In genomic region chr13:18212873-18213272, GRCh38 we compare ENCODE assay signal across 8 cellular contexts.
DNase-seq lines count a peak whose midpoint lies in the region; ATAC-seq and TF ChIP-seq lines count a peak whose summit lies in the region.

No MANE protein-coding gene starts in this region.

- H3K4me1 Mint-ChIP-seq in stimulated activated naive CD8-positive, alpha-beta T cell treated with anti-CD3 and anti-CD28 coated beads, Interleukin-15, amount 100 ng/mL, for 72 hours, result no peaks in the 10 kb centered on the region
- no peaks in the 10 kb centered on the region for H3K4me1 Mint-ChIP-seq in nephron progenitor cell

- H2BK15ac ChIP-seq in IMR-90 (ENCODE audit: low read depth, low read length), result no peak overlapping the region

- H3K18ac ChIP-seq in IMR-90 (ENCODE audit: low read depth, low read length), result no peak overlapping the region

- dilution Hi-C loops in IMR-90 (cut with HindIII; ENCODE audit: low sequenced_read_pairs, unreplicated experiment), result no loop called here

- H2BK20ac ChIP-seq in IMR-90 (ENCODE audit: low read depth, low read length), result no peak overlapping the region

- TF ChIP-seq RAD21 in IMR-90 (IDR thresholded peaks at IDR 0.05; ENCODE audit: low read length), result no peak

- H3K27ac Mint-ChIP-seq in stimulated activated naive CD8-positive, alpha-beta T cell treated with anti-CD3 and anti-CD28 coated beads, Interleukin-15, amount 100 ng/mL, for 72 hours, result no peak overlapping the region
- no peak overlapping the region for H3K27ac Mint-ChIP-seq in nephron progenitor cell

- no peak overlapping the region for H2BK120ac ChIP-seq in IMR-90 (ENCODE audit: low read depth, low read length)

- POLR2A ChIA-PET in IMR-90 (lab: Charles Lee; ENCODE audit: unreplicated experiment), result no interaction called here

- H2AK9ac ChIP-seq in IMR-90 (replicated peaks; ENCODE audit: low read depth, low read length, poor library complexity), result no peak overlapping the region

- intact Hi-C loops in IMR-90 (cut with micrococcal nuclease), result no loop called here

- no peak overlapping the region for H3K4me3 ChIP-seq in IMR-90 (ENCODE audit: insufficient read depth, low read depth, low read length)
- H3K4me3 ChIP-seq in fibroblast of villous mesenchyme (ENCODE audit: low read depth, low read length), result no peak overlapping the region

- H3K56ac ChIP-seq in IMR-90 (ENCODE audit: extremely low read depth, insufficient read depth, low read length), result no peak overlapping the region

- peaks cover 10 to 17% of the 10 kb centered on the region in 2 donors for H3K9me3 Mint-ChIP-seq in stimulated activated naive CD8-positive, alpha-beta T cell treated with anti-CD3 and anti-CD28 coated beads, Interleukin-15, amount 100 ng/mL, for 72 hours
- peaks cover 70% of the 10 kb centered on the region for H3K9me3 Mint-ChIP-seq in nephron progenitor cell

- no peak overlapping the region for H4K8ac ChIP-seq in IMR-90 (ENCODE audit: low read depth in 2 of 2, low read length in 2 of 2)

- H3K9me1 ChIP-seq in IMR-90 (ENCODE audit: insufficient read depth, low read length), result no peaks in the 10 kb centered on the region

- TF ChIP-seq POLR2A in IMR-90 (IDR thresholded peaks at IDR 0.05; ENCODE audit: low read depth, low read length), result no peak

- no CpG with 5 or more reads among the region's 2 CpGs for WGBS in IMR-90 (ENCODE audit: extremely low coverage in 2 of 2, insufficient read length in 1 of 2), 2 experiments

- DNase-seq in activated CD8-positive, alpha-beta memory T cell treated with anti-CD3 and anti-CD28 coated beads, Interleukin-2, amount 50 U/mL, for 48 hours, result peak; percentile 56
- no peak for DNase-seq in activated CD8-positive, alpha-beta memory T cell treated with anti-CD3 and anti-CD28 coated beads for 24 hours
- DNase-seq in IMR-90 (peak; percentile 1), fibroblast of villous mesenchyme (ENCODE audit: low read depth) (peak; percentile 3), nephron progenitor cell (no peak), DMS53 (lab: John Stamatoyannopoulos, UW) (no peak), DMS153 (lab: John Stamatoyannopoulos, UW) (no peak)
- peak in 1 of 2 donors; percentile 15 for DNase-seq in stimulated activated naive CD8-positive, alpha-beta T cell treated with anti-CD3 and anti-CD28 coated beads, Interleukin-15, amount 100 ng/mL, for 72 hours

- H4K5ac ChIP-seq in IMR-90 (ENCODE audit: low read depth, low read length), result no peak overlapping the region

- H2AK5ac ChIP-seq in IMR-90 (ENCODE audit: low read depth, low read length), result no peak overlapping the region

- H3K27me3 Mint-ChIP-seq in stimulated activated naive CD8-positive, alpha-beta T cell treated with anti-CD3 and anti-CD28 coated beads, Interleukin-15, amount 100 ng/mL, for 72 hours, result no peaks in the 10 kb centered on the region
- no peaks in the 10 kb centered on the region for H3K27me3 Mint-ChIP-seq in nephron progenitor cell (ENCODE audit: low read depth, poor library complexity)

- no peak overlapping the region for H4K91ac ChIP-seq in IMR-90 (ENCODE audit: insufficient read depth, low read depth, low read length)

- H3K9me3 ChIP-seq in IMR-90 (ENCODE audit: control insufficient read depth, insufficient read depth, low read length), result peaks cover 2% of the 10 kb centered on the region

- CTCF ChIA-PET in IMR-90 (lab: Yijun Ruan, JAX), result no interaction called here

- no peaks in the 10 kb centered on the region for H4K20me1 ChIP-seq in IMR-90 (ENCODE audit: insufficient read depth, low read length)

- H3K27me3 ChIP-seq in IMR-90 (ENCODE audit: control insufficient read depth, insufficient read depth, low read length), result no peaks in the 10 kb centered on the region

- BruUV-seq in IMR-90 (replicated peaks; lab: Mats Ljungman, UMichigan), result no TSS peak

- H3K79me1 ChIP-seq in IMR-90 (ENCODE audit: low read depth in 1 of 2, low read length in 2 of 2), result no peaks in the 10 kb centered on the region

- no peaks in the 10 kb centered on the region for H3K36me3 ChIP-seq in IMR-90 (ENCODE audit: control insufficient read depth, insufficient read depth, low read length)

- TF ChIP-seq CTCF in IMR-90 (conservative IDR thresholded peaks at IDR 0.05; ENCODE audit: low read depth, low read length) (no peak), fibroblast of villous mesenchyme (IDR thresholded peaks at IDR 0.05; ENCODE audit: insufficient read depth, low read depth, low read length) (no peak), nephron progenitor cell (IDR thresholded peaks at IDR 0.05) (no peak)

- no peak overlapping the region for H3K27ac ChIP-seq in IMR-90 (ENCODE audit: insufficient read depth, low read length)

- H3K36me3 Mint-ChIP-seq in nephron progenitor cell (ENCODE audit: low read depth), result peaks cover 11% of the 10 kb centered on the region

- no peak overlapping the region for H3K4me3 Mint-ChIP-seq in stimulated activated naive CD8-positive, alpha-beta T cell treated with anti-CD3 and anti-CD28 coated beads, Interleukin-15, amount 100 ng/mL, for 72 hours
- no peak overlapping the region for H3K4me3 Mint-ChIP-seq in nephron progenitor cell

- H2AFZ ChIP-seq in IMR-90 (replicated peaks; ENCODE audit: low read length, poor library complexity), result no peak overlapping the region

- H3K23ac ChIP-seq in IMR-90 (ENCODE audit: low read depth, low read length), result no peak overlapping the region

- H3K4ac ChIP-seq in IMR-90 (ENCODE audit: low read depth, low read length), result no peak overlapping the region

- no peak for ATAC-seq in IMR-90 (ENCODE audit: low read depth)
- peak; percentile 46 for ATAC-seq in stimulated activated naive CD8-positive, alpha-beta T cell treated with anti-CD3 and anti-CD28 coated beads, Interleukin-15, amount 100 ng/mL, for 72 hours

- in situ Hi-C loops in IMR-90 (cut with MboI; ENCODE audit: low sequenced_read_pairs), result no loop called here

- H3K4me2 ChIP-seq in IMR-90 (ENCODE audit: low read depth, low read length), result no peak overlapping the region

- H3K4me1 ChIP-seq in IMR-90 (ENCODE audit: control insufficient read depth, insufficient read depth, low read length), result no peaks in the 10 kb centered on the region

- H3K9ac ChIP-seq in IMR-90 (ENCODE audit: low read depth, low read length), result no peak overlapping the region

- no peak overlapping the region for H3K14ac ChIP-seq in IMR-90 (replicated peaks; ENCODE audit: low read depth, low read length)

- no peak overlapping the region for H2BK5ac ChIP-seq in IMR-90 (ENCODE audit: low read depth, low read length, poor library complexity, severe bottlenecking)

TF ChIP-seq in IMR-90, 13 proteins besides CTCF, POLR2A, EP300 and RAD21:
- TF ChIP-seq, protein P1, sequence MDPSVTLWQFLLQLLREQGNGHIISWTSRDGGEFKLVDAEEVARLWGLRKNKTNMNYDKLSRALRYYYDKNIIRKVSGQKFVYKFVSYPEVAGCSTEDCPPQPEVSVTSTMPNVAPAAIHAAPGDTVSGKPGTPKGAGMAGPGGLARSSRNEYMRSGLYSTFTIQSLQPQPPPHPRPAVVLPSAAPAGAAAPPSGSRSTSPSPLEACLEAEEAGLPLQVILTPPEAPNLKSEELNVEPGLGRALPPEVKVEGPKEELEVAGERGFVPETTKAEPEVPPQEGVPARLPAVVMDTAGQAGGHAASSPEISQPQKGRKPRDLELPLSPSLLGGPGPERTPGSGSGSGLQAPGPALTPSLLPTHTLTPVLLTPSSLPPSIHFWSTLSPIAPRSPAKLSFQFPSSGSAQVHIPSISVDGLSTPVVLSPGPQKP (IDR thresholded peaks at IDR 0.05; ENCODE audit: borderline replicate concordance, low read depth, low read length), result no peak
- TF ChIP-seq CEBPB (IDR thresholded peaks at IDR 0.05; ENCODE audit: low read depth, low read length) (no peak), MXI1 (IDR thresholded peaks at IDR 0.05; ENCODE audit: borderline replicate concordance, low read depth, low read length) (no peak), NFE2L2 (IDR thresholded peaks at IDR 0.05; ENCODE audit: low read depth, low read length) (no peak), SMC3 (IDR thresholded peaks at IDR 0.05; ENCODE audit: low read depth, low read length) (no peak), USF2 (IDR thresholded peaks at IDR 0.05; ENCODE audit: low read depth, low read length) (no peak), MAFK (IDR thresholded peaks at IDR 0.05; ENCODE audit: low read depth, low read length) (no peak), BHLHE40 (IDR thresholded peaks at IDR 0.05; ENCODE audit: low read depth, low read length) (no peak), RCOR1 (IDR thresholded peaks at IDR 0.05; ENCODE audit: insufficient replicate concordance, low read length) (no peak), RFX5 (IDR thresholded peaks at IDR 0.05; ENCODE audit: low read depth, low read length) (no peak), CHD1 (IDR thresholded peaks at IDR 0.05; ENCODE audit: low read depth, low read length) (no peak), FOS (IDR thresholded peaks at IDR 0.05; ENCODE audit: low read depth, low read length) (no peak), MAZ (IDR thresholded peaks at IDR 0.05; ENCODE audit: borderline replicate concordance, low read depth, low read length) (no peak)

Comparison
In these comparisons a context has a peak if more than half of its experiments do, and no peak if none do; other contexts are left out.
1. DNase-seq: peak in activated CD8-positive, alpha-beta memory T cell treated with anti-CD3 and anti-CD28 coated beads, Interleukin-2, amount 50 U/mL, for 48 hours (single experiment), IMR-90 (single experiment) and fibroblast of villous mesenchyme (single experiment); none in activated CD8-positive, alpha-beta memory T cell treated with anti-CD3 and anti-CD28 coated beads for 24 hours (single experiment), nephron progenitor cell (single experiment), DMS53 (single experiment) and DMS153 (single experiment).